21 cellular contexts compared by ENCODE assay signal in the genomic region with DNA sequence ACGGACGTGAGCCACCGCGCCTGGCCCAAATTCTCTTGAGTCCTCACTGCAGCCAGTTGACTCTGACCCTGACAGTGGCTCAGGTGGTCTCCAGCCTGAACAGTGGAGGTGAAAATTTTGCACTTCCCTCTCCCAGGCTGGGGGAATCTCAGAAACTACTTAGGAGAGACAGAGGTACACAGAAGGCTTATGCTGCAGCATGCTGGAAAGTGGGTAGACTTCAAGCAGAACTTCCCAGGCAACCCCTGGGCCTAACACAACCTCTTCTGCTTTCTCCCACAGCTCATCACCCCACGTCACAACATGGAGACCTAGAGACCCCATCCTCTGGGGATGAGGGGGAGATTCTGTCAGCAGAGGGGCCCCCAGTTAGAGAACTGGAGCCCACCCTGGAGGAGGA. TPM values are rescaled to one million over a fixed set of nuclear protein-coding genes. Genes with fewer than 3 reads are reported as not detected.
DNase-seq lines count a peak whose midpoint lies in the region; ATAC-seq, FAIRE-seq and TF ChIP-seq lines count a peak whose summit lies in the region.
"Had no signal": no experiment of that assay in that cellular context is flagged by ENCODE, and none has a peak within 500 bp of the region (broad histone marks: within the 10 kb centered on the region; RNA-seq: fewer than 3 reads in every experiment).

No MANE protein-coding gene starts in this region.

- H3K9me3 ChIP-seq in K562 (replicated peaks; ENCODE audit: control insufficient read depth, insufficient read depth, low read depth, low read length) (no peaks in the 10 kb centered on the region), osteoblast (ENCODE audit: low read depth, low read length) (no peaks in the 10 kb centered on the region), ascending aorta (no peaks in the 10 kb centered on the region)
- H3K9me3 ChIP-seq: HAP-1 had no signal

- no TSS peak for BruUV-seq in K562 (replicated peaks; lab: Mats Ljungman, UMichigan)

- in situ Hi-C loops in K562 (cut with MboI) = no loop called here

- H3K79me2 ChIP-seq in K562 (ENCODE audit: control insufficient read depth, insufficient read depth, low read length) (no peaks in the 10 kb centered on the region), osteoblast (ENCODE audit: insufficient read depth, low read length) (no peaks in the 10 kb centered on the region)

- TF ChIP-seq CTCF in K562 (IDR thresholded peaks at IDR 0.05 in 2 of 3, conservative IDR thresholded peaks at IDR 0.05 in 1 of 3; ENCODE audit: insufficient read depth in 2 of 3, low read depth in 1 of 3, low read length in 3 of 3) = no peak
- no peak for TF ChIP-seq CTCF in osteoblast (IDR thresholded peaks at IDR 0.05; ENCODE audit: extremely low read depth, low read depth, low read length)
- no peak for TF ChIP-seq CTCF in ascending aorta (IDR thresholded peaks at IDR 0.05)

- DNase-seq in 8988T = peak; percentile 9
- DNase-seq in K562 (ENCODE audit: extremely low read depth in 1 of 4, low spot score in 3 of 4) = no peak
- DNase-seq in osteoblast (ENCODE audit: insufficient read length, low spot score, missing footprints) = peak; percentile 30
- DNase-seq in ascending aorta (ENCODE audit: low spot score in 2 of 2) = no peak
- DNase-seq: C1 segment of cervical spinal cord; Calu3; CD4-positive, alpha-beta memory T cell; COR-L47; DMS53; DMS79 treated with DMSO at 0.1 percent for 48 hours; GF-D8; HFFc6 had no signal

- no peak for ATAC-seq in K562
- ATAC-seq in HG02623 (IDR thresholded peaks at IDR 0.05; ENCODE audit: unreplicated experiment) = no peak

- POLR2A ChIA-PET in K562 (lab: Yijun Ruan, JAX) = no interaction called here

- no peaks in the 10 kb centered on the region for H3K36me3 ChIP-seq in K562 (ENCODE audit: control insufficient read depth, insufficient read depth, low read length)
- no peaks in the 10 kb centered on the region for H3K36me3 ChIP-seq in osteoblast (ENCODE audit: insufficient read depth, low read length)
- H3K36me3 ChIP-seq in ascending aorta = no peaks in the 10 kb centered on the region
- H3K36me3 ChIP-seq: HAP-1 had no signal

- H4K20me1 ChIP-seq in K562 (replicated peaks; ENCODE audit: control insufficient read depth, insufficient read depth, low read length) (peaks cover 4% of the 10 kb centered on the region; the same call in 1 of the 2 replicates), osteoblast (ENCODE audit: insufficient read depth, low read length) (no peaks in the 10 kb centered on the region)

- no peak overlapping the region for H3K9ac ChIP-seq in K562 (ENCODE audit: insufficient read depth in 1 of 2, low read depth in 2 of 2, low read length in 2 of 2)

- H3K27me3 ChIP-seq in K562 (ENCODE audit: control insufficient read depth in 2 of 2, insufficient read depth in 2 of 2, low read length in 2 of 2) = peaks cover 9 to 59% of the 10 kb centered on the region in 2 experiments; a peak in 3 of 5 replicates
- peaks cover 15% of the 10 kb centered on the region for H3K27me3 ChIP-seq in osteoblast (ENCODE audit: insufficient read depth, low read length)
- peaks cover 6% of the 10 kb centered on the region for H3K27me3 ChIP-seq in ascending aorta

- intact Hi-C loops in K562 (cut with micrococcal nuclease) (no loop called here), ascending aorta (cut with DNase I) (no loop called here)

- no peak overlapping the region for H2AFZ ChIP-seq in K562 (ENCODE audit: low read depth, low read length)
- H2AFZ ChIP-seq in osteoblast (ENCODE audit: low read length) = no peak overlapping the region

- H3K4me2 ChIP-seq in K562 (ENCODE audit: insufficient read depth, low read length) (no peak overlapping the region), osteoblast (ENCODE audit: insufficient read depth, low read length) (no peak overlapping the region)

- H3K9me1 ChIP-seq in K562 (ENCODE audit: control insufficient read depth, insufficient read depth, low read length) = no peaks in the 10 kb centered on the region

- no peak for TF ChIP-seq POLR2A in K562 (conservative IDR thresholded peaks at IDR 0.05)

- H3K4me1 ChIP-seq in K562 (replicated peaks in 1 of 2; ENCODE audit: control insufficient read depth in 2 of 2, insufficient read depth in 2 of 2, low read length in 2 of 2) = peaks cover 3 to 25% of the 10 kb centered on the region in 2 experiments; a peak in 4 of 5 replicates
- H3K4me1 ChIP-seq in osteoblast (ENCODE audit: insufficient read depth, low read length) = no peaks in the 10 kb centered on the region
- peaks cover 0 to 4% of the 10 kb centered on the region in 2 donors for H3K4me1 ChIP-seq in ascending aorta
- H3K4me1 ChIP-seq: HAP-1 had no signal

- H3K4me3 ChIP-seq in K562 (no peak overlapping the region), osteoblast (ENCODE audit: insufficient read depth, low read length) (no peak overlapping the region), ascending aorta (no peak overlapping the region)
- H3K4me3 ChIP-seq: HAP-1 had no signal

- TF ChIP-seq RAD21 in K562 (CRISPR knock-in tag; conservative IDR thresholded peaks at IDR 0.05 in 1 of 2, IDR thresholded peaks at IDR 0.05 in 1 of 2) = no peak

- no peak overlapping the region for H3K27ac ChIP-seq in K562 (ENCODE audit: extremely low read depth, low read depth, low read length)
- H3K27ac ChIP-seq in osteoblast (ENCODE audit: low read depth, low read length) = no peak overlapping the region
- no peak overlapping the region for H3K27ac ChIP-seq in ascending aorta

- no peak for FAIRE-seq in K562 (lab: Jason Lieb, UNC)
- FAIRE-seq: GM12891, GM18507, H54 had no signal

- CTCF ChIA-PET in K562 (lab: Yijun Ruan, JAX; ENCODE audit: low intra/inter-chr PET ratio) = interaction anchor here (0.6 kb wide), 1 partner anchor 172 kb away, joined by 4 read pairs; no protein-coding TSS in a partner anchor

- 3% methylated on average over 5 of the region's 5 CpGs for WGBS in K562 (ENCODE audit: insufficient coverage, low coverage, missing lambda C conversion rate)

- no peak for TF ChIP-seq EP300 in K562 (IDR thresholded peaks at IDR 0.05; ENCODE audit: low read length)

RNA-seq across cellular contexts. Expression of gene NCAN, which starts 14.4 kb away (rescaled TPM):
- 0.14 TPM in 1 of 2 replicates, not detected in the other for total RNA-seq in K562 (2011; cell fraction: chromatin; rRNA removed; ENCODE audit: low replicate concordance)
- under 0.01 and 0.17 TPM in 2 replicates for total RNA-seq in K562 (2011; cell fraction: nucleolus; rRNA removed)
- total RNA-seq in K562 (2011; cell fraction: nucleoplasm; rRNA removed) = 0.15 TPM in 1 of 2 replicates, not detected in the other
- total RNA-seq in K562 (2014; rRNA removed) (not detected in 2 replicates), K562 (2014; rRNA removed; fragmentation: Illumina TruSeq; extraction: Trizol) (not detected in 2 replicates), K562 (2015; rRNA removed; fragmentation: Illumina TruSeq; extraction: Trizol) (not detected in 2 replicates), K562 (2021) (0.04 and 0.07 TPM in 2 replicates), osteoblast (under 0.01 TPM in 1 of 2 replicates, not detected in the other), ascending aorta (not detected)
- polyA plus RNA-seq in K562 (2011; rRNA removed) (not detected in 2 replicates), K562 (2014; fragmentation: Illumina TruSeq; extraction: Trizol) (not detected in 2 replicates), K562 (2014; fragmentation: Nextera tagmentation; extraction: Ambion mirVana) (not detected), K562 (2014; rRNA removed) (not detected in 2 replicates)
- 0.04 TPM in 1 of 2 replicates, not detected in the other for polyA plus RNA-seq in K562 (2011; cell fraction: cytosol; rRNA removed)
- polyA plus RNA-seq in K562 (2011; cell fraction: nucleus; rRNA removed) = 0.03 TPM in 1 of 2 replicates, not detected in the other
- 0.04 and 0.05 TPM in 2 replicates for polyA plus RNA-seq in K562 (2012)
- polyA minus RNA-seq in K562 (2011; rRNA and poly(A)+ RNA removed) = not detected in 2 replicates
- polyA minus RNA-seq in K562 (2011; cell fraction: cytosol; rRNA and poly(A)+ RNA removed) = not detected in 2 replicates
- polyA minus RNA-seq in K562 (2011; cell fraction: nucleus; rRNA and poly(A)+ RNA removed) = 0.11 TPM in 1 of 2 replicates, not detected in the other
- total RNA-seq: A172; A673; Calu3; CD4-positive, alpha-beta memory T cell; Daoy; HFFc6 had no signal
- polyA plus RNA-seq: BJ; CD4-positive, alpha-beta memory T cell had no signal

RNA-seq across cellular contexts. Expression of gene NR2C2AP, which starts 23.0 kb away (rescaled TPM):
- 15.0 and 44.6 TPM in 2 replicates for total RNA-seq in K562 (2011; cell fraction: chromatin; rRNA removed; ENCODE audit: low replicate concordance)
- total RNA-seq in K562 (2011; cell fraction: nucleolus; rRNA removed) = 37.5 and 41.5 TPM in 2 replicates
- 28.9 and 30.6 TPM in 2 replicates for total RNA-seq in K562 (2011; cell fraction: nucleoplasm; rRNA removed)
- total RNA-seq in K562 (2014; rRNA removed) (31.3 and 33.1 TPM in 2 replicates), K562 (2014; rRNA removed; fragmentation: Illumina TruSeq; extraction: Trizol) (23.1 and 26.3 TPM in 2 replicates), K562 (2015; rRNA removed; fragmentation: Illumina TruSeq; extraction: Trizol) (26.4 TPM in 2 replicates), K562 (2021) (32.4 and 35.6 TPM in 2 replicates), osteoblast (6.2 and 6.5 TPM in 2 replicates), ascending aorta (16.5 TPM)
- polyA plus RNA-seq in K562 (2011; rRNA removed) (22.3 and 23.7 TPM in 2 replicates), K562 (2014; fragmentation: Illumina TruSeq; extraction: Trizol) (30.3 and 33.1 TPM in 2 replicates), K562 (2014; fragmentation: Nextera tagmentation; extraction: Ambion mirVana) (10 to 100 TPM; 55.3 to 77.4 TPM), K562 (2014; rRNA removed) (37.5 and 39.0 TPM in 2 replicates)
- polyA plus RNA-seq in K562 (2011; cell fraction: cytosol; rRNA removed) = 19.2 and 25.1 TPM in 2 replicates
- polyA plus RNA-seq in K562 (2011; cell fraction: nucleus; rRNA removed) = 56.3 and 62.7 TPM in 2 replicates
- polyA plus RNA-seq in K562 (2012) = 22.1 and 26.0 TPM in 2 replicates
- polyA minus RNA-seq in K562 (2011; rRNA and poly(A)+ RNA removed) = 8.9 and 10.0 TPM in 2 replicates
- 5.2 and 8.1 TPM in 2 replicates for polyA minus RNA-seq in K562 (2011; cell fraction: cytosol; rRNA and poly(A)+ RNA removed)
- polyA minus RNA-seq in K562 (2011; cell fraction: nucleus; rRNA and poly(A)+ RNA removed) = 10.4 and 19.0 TPM in 2 replicates

RNA-seq across cellular contexts. Expression of gene RFXANK, which starts 34.1 kb away (rescaled TPM):
- 68.6 and 223 TPM in 2 replicates for total RNA-seq in K562 (2011; cell fraction: chromatin; rRNA removed; ENCODE audit: low replicate concordance)
- 202 and 233 TPM in 2 replicates for total RNA-seq in K562 (2011; cell fraction: nucleolus; rRNA removed)
- total RNA-seq in K562 (2011; cell fraction: nucleoplasm; rRNA removed) = 103 and 126 TPM in 2 replicates
- total RNA-seq in K562 (2014; rRNA removed) = 152 and 203 TPM in 2 replicates
- 79.8 and 106 TPM in 2 replicates for total RNA-seq in K562 (2014; rRNA removed; fragmentation: Illumina TruSeq; extraction: Trizol)
- total RNA-seq in K562 (2015; rRNA removed; fragmentation: Illumina TruSeq; extraction: Trizol) = 158 and 164 TPM in 2 replicates
- 176 and 185 TPM in 2 replicates for total RNA-seq in K562 (2021)
- 68.6 and 70.4 TPM in 2 replicates for polyA plus RNA-seq in K562 (2011; rRNA removed)
- polyA plus RNA-seq in K562 (2011; cell fraction: cytosol; rRNA removed) = 91.9 and 206 TPM in 2 replicates
- polyA plus RNA-seq in K562 (2011; cell fraction: nucleus; rRNA removed) = 256 and 295 TPM in 2 replicates
- polyA plus RNA-seq in K562 (2012) = 186 and 218 TPM in 2 replicates
- polyA plus RNA-seq in K562 (2014; fragmentation: Illumina TruSeq; extraction: Trizol) = 181 and 187 TPM in 2 replicates
- 100 to 1,000 TPM in 1 of 2 experiments, 10 to 100 TPM in 1; 81.4 to 150 TPM for polyA plus RNA-seq in K562 (2014; fragmentation: Nextera tagmentation; extraction: Ambion mirVana)
- polyA plus RNA-seq in K562 (2014; rRNA removed) = 138 and 143 TPM in 2 replicates
- polyA minus RNA-seq in K562 (2011; rRNA and poly(A)+ RNA removed) = 23.8 and 46.5 TPM in 2 replicates
- 50.6 and 74.2 TPM in 2 replicates for polyA minus RNA-seq in K562 (2011; cell fraction: cytosol; rRNA and poly(A)+ RNA removed)
- polyA minus RNA-seq in K562 (2011; cell fraction: nucleus; rRNA and poly(A)+ RNA removed) = 71.6 and 78.2 TPM in 2 replicates
- 37.4 and 47.4 TPM in 2 replicates for total RNA-seq in osteoblast
- total RNA-seq in ascending aorta = 20.2 TPM

RNA-seq across cellular contexts. Expression of gene BORCS8, which starts 34.3 kb away (rescaled TPM):
- total RNA-seq in K562 (2011; cell fraction: chromatin; rRNA removed; ENCODE audit: low replicate concordance) = 26.1 and 65.6 TPM in 2 replicates
- 31.4 and 35.8 TPM in 2 replicates for total RNA-seq in K562 (2011; cell fraction: nucleolus; rRNA removed)
- 36.1 and 51.5 TPM in 2 replicates for total RNA-seq in K562 (2011; cell fraction: nucleoplasm; rRNA removed)
- total RNA-seq in K562 (2014; rRNA removed) (33.3 and 33.6 TPM in 2 replicates), K562 (2014; rRNA removed; fragmentation: Illumina TruSeq; extraction: Trizol) (7.9 and 11.3 TPM in 2 replicates), K562 (2015; rRNA removed; fragmentation: Illumina TruSeq; extraction: Trizol) (16.3 and 17.3 TPM in 2 replicates), K562 (2021) (30.4 and 30.5 TPM in 2 replicates), osteoblast (16.2 and 17.4 TPM in 2 replicates), ascending aorta (26.9 TPM)
- polyA plus RNA-seq in K562 (2011; rRNA removed) (11.2 and 12.7 TPM in 2 replicates), K562 (2014; fragmentation: Illumina TruSeq; extraction: Trizol) (24.4 and 31.3 TPM in 2 replicates), K562 (2014; fragmentation: Nextera tagmentation; extraction: Ambion mirVana) (1 to 10 TPM; 4.6 to 9.4 TPM), K562 (2014; rRNA removed) (28.7 and 29.9 TPM in 2 replicates)
- 12.3 and 35.6 TPM in 2 replicates for polyA plus RNA-seq in K562 (2011; cell fraction: cytosol; rRNA removed)
- 20.9 and 34.2 TPM in 2 replicates for polyA plus RNA-seq in K562 (2011; cell fraction: nucleus; rRNA removed)
- 17.6 and 20.6 TPM in 2 replicates for polyA plus RNA-seq in K562 (2012)
- polyA minus RNA-seq in K562 (2011; rRNA and poly(A)+ RNA removed) = 3.8 and 6.9 TPM in 2 replicates
- polyA minus RNA-seq in K562 (2011; cell fraction: cytosol; rRNA and poly(A)+ RNA removed) = 6.7 and 7.9 TPM in 2 replicates
- polyA minus RNA-seq in K562 (2011; cell fraction: nucleus; rRNA and poly(A)+ RNA removed) = 5.7 and 7.3 TPM in 2 replicates

RNA-seq across cellular contexts. Expression of gene TM6SF2, which starts 46.9 kb away (rescaled TPM):
- total RNA-seq in K562 (2011; cell fraction: chromatin; rRNA removed; ENCODE audit: low replicate concordance) = 0.19 TPM in 1 of 2 replicates, not detected in the other
- total RNA-seq in K562 (2011; cell fraction: nucleolus; rRNA removed) = not detected in 2 replicates
- not detected in 2 replicates for total RNA-seq in K562 (2011; cell fraction: nucleoplasm; rRNA removed)
- not detected in 2 replicates for total RNA-seq in K562 (2014; rRNA removed)
- not detected in 2 replicates for total RNA-seq in K562 (2014; rRNA removed; fragmentation: Illumina TruSeq; extraction: Trizol)
- total RNA-seq in K562 (2015; rRNA removed; fragmentation: Illumina TruSeq; extraction: Trizol) = not detected in 2 replicates
- not detected in 2 replicates for total RNA-seq in K562 (2021)
- polyA plus RNA-seq in K562 (2011; rRNA removed) = 0.05 TPM in 1 of 2 replicates, not detected in the other
- polyA plus RNA-seq in K562 (2011; cell fraction: cytosol; rRNA removed) = 0.09 TPM in 1 of 2 replicates, not detected in the other
- polyA plus RNA-seq in K562 (2011; cell fraction: nucleus; rRNA removed) = 0.18 and 0.23 TPM in 2 replicates
- not detected in 2 replicates for polyA plus RNA-seq in K562 (2012)
- not detected in 2 replicates for polyA plus RNA-seq in K562 (2014; fragmentation: Illumina TruSeq; extraction: Trizol)
- polyA plus RNA-seq in K562 (2014; fragmentation: Nextera tagmentation; extraction: Ambion mirVana) = not detected
- polyA plus RNA-seq in K562 (2014; rRNA removed) = not detected in 2 replicates
- not detected in 2 replicates for polyA minus RNA-seq in K562 (2011; rRNA and poly(A)+ RNA removed)
- not detected in 2 replicates for polyA minus RNA-seq in K562 (2011; cell fraction: cytosol; rRNA and poly(A)+ RNA removed)
- not detected in 2 replicates for polyA minus RNA-seq in K562 (2011; cell fraction: nucleus; rRNA and poly(A)+ RNA removed)
- 0.29 and 0.36 TPM in 2 replicates for total RNA-seq in osteoblast
- total RNA-seq in ascending aorta = 8.8 TPM
- total RNA-seq: A172; A673; Calu3; CD4-positive, alpha-beta memory T cell; Daoy had no signal
- polyA plus RNA-seq: CD4-positive, alpha-beta memory T cell had no signal

Comparison
In these comparisons a context has a peak if more than half of its experiments do, and no peak if none do; other contexts are left out.
1. DNase-seq: peak in 8988T (single experiment) and osteoblast (single experiment); none in K562 (0 of 4) and ascending aorta (0 of 2).